15 cellular contexts compared by ENCODE assay signal in genomic region chrX:10483191-10483808, GRCh38.
DNase-seq lines count a peak whose midpoint lies in the region; ATAC-seq and TF ChIP-seq lines count a peak whose summit lies in the region.
"Had no signal": no experiment of that assay in that cellular context is flagged by ENCODE, and none has a peak within 500 bp of the region (broad histone marks: within the 10 kb centered on the region; RNA-seq: fewer than 3 reads in every experiment).

No MANE protein-coding gene starts in this region.

- peak in 5 of 7 donors; percentile 14 to 54 (median 22) for DNase-seq in adrenal gland
- DNase-seq in fibroblast of pulmonary artery (ENCODE audit: low read depth), result peak; percentile 78
- no peak for DNase-seq in thoracic aorta (ENCODE audit: low spot score)
- no peak for DNase-seq in activated CD4-positive, alpha-beta T cell treated with anti-CD3 and anti-CD28 coated beads for 1 hour
- no peak for DNase-seq in NCI-H510A (lab: John Stamatoyannopoulos, UW)
- no peak for DNase-seq in left colon
- no peak for DNase-seq in CD1c-positive myeloid dendritic cell (ENCODE audit: extremely low spot score)
- DNase-seq: activated gamma-delta T cell treated with Interleukin-2 at 50 U/mL for 16 hours; GM23248; NCI-H1930; SJCRH30; stimulated activated CD4-positive, alpha-beta T cell treated with anti-CD3 and anti-CD28 coated beads, Interleukin-2, amount 100 ng/mL, for 24 hours had no signal

- no peak for TF ChIP-seq POLR2A in adrenal gland (IDR thresholded peaks at IDR 0.05)

- no peaks in the 10 kb centered on the region for H3K9me3 ChIP-seq in adrenal gland (replicated peaks in 1 of 3)
- H3K9me3 ChIP-seq in mesodermal cell (ENCODE audit: control insufficient read depth, low read length), result no peaks in the 10 kb centered on the region
- H3K9me3 ChIP-seq in thoracic aorta, result no peaks in the 10 kb centered on the region
- H3K9me3 ChIP-seq: neutrophil, SJCRH30 had no signal

- ATAC-seq in thoracic aorta (ENCODE audit: insufficient number of reproducible peaks, low FRiP score, low read depth) (no peak), left colon (no peak)

- intact Hi-C loops in adrenal gland (cut with DNase I), result no loop called here
- intact Hi-C loops in left colon (cut with DNase I, micrococcal nuclease), result no loop called here

- H3K4me1 ChIP-seq in adrenal gland (replicated peaks in 1 of 2) (no peaks in the 10 kb centered on the region), mesodermal cell (ENCODE audit: control insufficient read depth, insufficient read depth, low read length, poor library complexity, severe bottlenecking) (peaks cover 13% of the 10 kb centered on the region), thoracic aorta (ENCODE audit: control insufficient read depth in 1 of 2, low read depth in 2 of 2) (peaks cover 0 to 24% of the 10 kb centered on the region in 2 donors)

- H3K4me3 ChIP-seq in adrenal gland, result no peak overlapping the region
- no peak overlapping the region for H3K4me3 ChIP-seq in fibroblast of pulmonary artery (replicated peaks; ENCODE audit: low read depth, low read length)
- no peak overlapping the region for H3K4me3 ChIP-seq in mesodermal cell (ENCODE audit: extremely low read depth, insufficient read depth, low read length, poor library complexity, severe bottlenecking)
- H3K4me3 ChIP-seq in thoracic aorta, result no peak overlapping the region
- H3K4me3 ChIP-seq: GM23248, SJCRH30 had no signal

- H3K27me3 ChIP-seq in adrenal gland (no peaks in the 10 kb centered on the region), thoracic aorta (replicated peaks; ENCODE audit: insufficient read depth) (no peaks in the 10 kb centered on the region)
- H3K27me3 ChIP-seq: neutrophil, SJCRH30 had no signal

- no peaks in the 10 kb centered on the region for H3K36me3 ChIP-seq in adrenal gland (replicated peaks in 1 of 2)
- H3K36me3 ChIP-seq in mesodermal cell (ENCODE audit: control insufficient read depth, insufficient read depth, low read length), result peaks cover 40% of the 10 kb centered on the region
- no peaks in the 10 kb centered on the region for H3K36me3 ChIP-seq in thoracic aorta
- H3K36me3 ChIP-seq: neutrophil had no signal

- H3K27ac ChIP-seq in adrenal gland, result peak overlapping the region in 2 of 5 donors; percentile 42 to 76
- H3K27ac ChIP-seq in mesodermal cell (ENCODE audit: low read depth, low read length, severe bottlenecking), result peak overlapping the region; percentile 29
- H3K27ac ChIP-seq in thoracic aorta, result peak overlapping the region; percentile 63 to 65
- H3K27ac ChIP-seq: GM23248, KMS-11, neutrophil had no signal

- 55 to 71% (median 63%) methylated on average over 6 to 9 of the region's 9 CpGs for WGBS in adrenal gland, 4 donors
- no CpG with 5 or more reads among the region's 9 CpGs for WGBS in mesodermal cell (ENCODE audit: insufficient coverage in 2 of 2), 2 experiments

- TF ChIP-seq CTCF in adrenal gland (IDR thresholded peaks at IDR 0.05) (no peak), fibroblast of pulmonary artery (IDR thresholded peaks at IDR 0.05; ENCODE audit: low read length, missing control alignments) (no peak), thoracic aorta (IDR thresholded peaks at IDR 0.05) (no peak)

Comparison
In these comparisons a context has a peak if more than half of its experiments do, and no peak if none do; other contexts are left out.
1. DNase-seq: peak in adrenal gland (5 of 7) and fibroblast of pulmonary artery (single experiment); none in thoracic aorta (single experiment), activated CD4-positive, alpha-beta T cell treated with anti-CD3 and anti-CD28 coated beads for 1 hour (single experiment), NCI-H510A (single experiment), left colon (0 of 2) and CD1c-positive myeloid dendritic cell (single experiment).